2 cellular contexts compared by ENCODE assay signal in genomic region chr9:78782858-78783257, GRCh38.
TF ChIP-seq lines count a peak whose summit lies in the region.

No MANE protein-coding gene starts in this region.

TF ChIP-seq in HepG2, 621 proteins besides CTCF, POLR2A, EP300 and RAD21:
- TF ChIP-seq GABPA (IDR thresholded peaks at IDR 0.05; ENCODE audit: low read depth, low read length) = no peak
- no peak for TF ChIP-seq GABPA (CRISPR knock-in tag; IDR thresholded peaks at IDR 0.05; ENCODE audit: low read depth)
- TF ChIP-seq MED8 (CRISPR knock-in tag; IDR thresholded peaks at IDR 0.05; ENCODE audit: insufficient replicate concordance) = no peak
- peak; percentile 62; the same call in 1 of the 2 replicates for TF ChIP-seq MAFF (IDR thresholded peaks at IDR 0.05; ENCODE audit: low read depth, low read length)
- no peak for TF ChIP-seq ZFP1 (CRISPR knock-in tag; IDR thresholded peaks at IDR 0.05)
- TF ChIP-seq MAFK (conservative IDR thresholded peaks at IDR 0.05 in 1 of 2, IDR thresholded peaks at IDR 0.05 in 1 of 2; ENCODE audit: low read length in 2 of 2) = peak; percentile 26 to 75; a peak in 2 of 4 replicates
- no peak for TF ChIP-seq THAP9 (CRISPR knock-in tag; IDR thresholded peaks at IDR 0.05; ENCODE audit: borderline replicate concordance)
- TF ChIP-seq ZBTB37 (CRISPR knock-in tag; IDR thresholded peaks at IDR 0.05) = no peak
- no peak for TF ChIP-seq PRDM4 (CRISPR knock-in tag; IDR thresholded peaks at IDR 0.05; ENCODE audit: borderline replicate concordance)
- no peak for TF ChIP-seq NFYC (CRISPR knock-in tag; IDR thresholded peaks at IDR 0.05)
- TF ChIP-seq ZNF552 (CRISPR knock-in tag; IDR thresholded peaks at IDR 0.05; ENCODE audit: borderline replicate concordance) = no peak
TF ChIP-seq in HepG2: peak in this region for 2.

TF ChIP-seq in IMR-90, 13 proteins besides CTCF, POLR2A, EP300 and RAD21:
- TF ChIP-seq CEBPB (IDR thresholded peaks at IDR 0.05; ENCODE audit: low read depth, low read length) (no peak), FOS (IDR thresholded peaks at IDR 0.05; ENCODE audit: low read depth, low read length) (peak; percentile 43; the same call in 1 of the 2 replicates), USF2 (IDR thresholded peaks at IDR 0.05; ENCODE audit: low read depth, low read length) (no peak), NFE2L2 (IDR thresholded peaks at IDR 0.05; ENCODE audit: low read depth, low read length) (no peak), CHD1 (IDR thresholded peaks at IDR 0.05; ENCODE audit: low read depth, low read length) (no peak), RCOR1 (IDR thresholded peaks at IDR 0.05; ENCODE audit: insufficient replicate concordance, low read length) (no peak), RFX5 (IDR thresholded peaks at IDR 0.05; ENCODE audit: low read depth, low read length) (no peak), SMC3 (IDR thresholded peaks at IDR 0.05; ENCODE audit: low read depth, low read length) (no peak), MAFK (IDR thresholded peaks at IDR 0.05; ENCODE audit: low read depth, low read length) (peak; percentile 81), MAZ (IDR thresholded peaks at IDR 0.05; ENCODE audit: borderline replicate concordance, low read depth, low read length) (no peak)
